In genomic region chr2:199457147-199458016, GRCh38 we compare ENCODE assay signal across 8 cellular contexts. TPM values are rescaled to one million over a fixed set of nuclear protein-coding genes. Genes with fewer than 3 reads are reported as not detected.
DNase-seq lines count a peak whose midpoint lies in the region; ATAC-seq and TF ChIP-seq lines count a peak whose summit lies in the region.

TSS of gene SATB2 (minus strand) at chr2:199457939. CDS start at chr2:199456037, 1,902 bp downstream.

- H3K36me3 ChIP-seq in cardiac muscle cell (no peaks in the 10 kb centered on the region), left ventricle myocardium inferior (no peaks in the 10 kb centered on the region)

- ATAC-seq in sciatic nerve: peak; percentile 5

- no peak within 1 kb of the TSS for H3K27ac ChIP-seq in cardiac muscle cell
- H3K27ac ChIP-seq in left ventricle myocardium inferior (replicated peaks): peak within 1 kb of the TSS; percentile 78

- H3K4me3 Mint-ChIP-seq in activated T-helper 2 cell treated with anti-CD3 and anti-CD28 coated beads, Interferon-gamma antibody, Interleukin-2, Interleukin-4, amounts not matched to agents 10 μg/mL and 5 μg/mL and 100 μg/mL, durations not matched to agents 14 hours and 24 hours and 36 hours (ENCODE audit: low read depth): peak within 1 kb of the TSS; percentile 60

- H3K4me3 ChIP-seq in cardiac muscle cell (peak within 1 kb of the TSS; percentile 71), left ventricle myocardium inferior (peak within 1 kb of the TSS; percentile 92)

- H3K9me3 ChIP-seq in cardiac muscle cell (ENCODE audit: low read depth) (no peaks in the 10 kb centered on the region), left ventricle myocardium inferior (replicated peaks) (no peaks in the 10 kb centered on the region)

- peaks cover 60% of the 10 kb centered on the region for H3K27me3 Mint-ChIP-seq in activated T-helper 2 cell treated with anti-CD3 and anti-CD28 coated beads, Interferon-gamma antibody, Interleukin-2, Interleukin-4, amounts not matched to agents 10 μg/mL and 5 μg/mL and 100 μg/mL, durations not matched to agents 14 hours and 24 hours and 36 hours (ENCODE audit: low read depth)

- H3K36me3 Mint-ChIP-seq in activated T-helper 2 cell treated with anti-CD3 and anti-CD28 coated beads, Interferon-gamma antibody, Interleukin-2, Interleukin-4, amounts not matched to agents 10 μg/mL and 5 μg/mL and 100 μg/mL, durations not matched to agents 14 hours and 24 hours and 36 hours (ENCODE audit: low read depth): no peaks in the 10 kb centered on the region

- H3K27ac Mint-ChIP-seq in activated T-helper 2 cell treated with anti-CD3 and anti-CD28 coated beads, Interferon-gamma antibody, Interleukin-2, Interleukin-4, amounts not matched to agents 10 μg/mL and 5 μg/mL and 100 μg/mL, durations not matched to agents 14 hours and 24 hours and 36 hours: no peak within 1 kb of the TSS

- H3K4me1 ChIP-seq in cardiac muscle cell (ENCODE audit: low read depth) (peaks cover 9% of the 10 kb centered on the region), left ventricle myocardium inferior (peaks cover 59% of the 10 kb centered on the region)

- intact Hi-C loops in cardiac septum (cut with DNase I): no loop called here
- intact Hi-C loops in activated T-helper 2 cell treated with anti-CD3 and anti-CD28 coated beads, Interferon-gamma antibody, Interleukin-2, Interleukin-4, amounts not matched to agents 10 μg/mL and 5 μg/mL and 100 μg/mL, durations not matched to agents 14 hours and 24 hours and 36 hours (cut with micrococcal nuclease): loop anchor here (1.0 to 2.0 kb wide), 2 partner anchors 8 to 13 kb away; no protein-coding TSS in a partner anchor
- intact Hi-C loops in left ventricle myocardium inferior (cut with micrococcal nuclease): no loop called here
- intact Hi-C loops in sciatic nerve (cut with DNase I): no loop called here

- no peaks in the 10 kb centered on the region for H3K9me3 Mint-ChIP-seq in activated T-helper 2 cell treated with anti-CD3 and anti-CD28 coated beads, Interferon-gamma antibody, Interleukin-2, Interleukin-4, amounts not matched to agents 10 μg/mL and 5 μg/mL and 100 μg/mL, durations not matched to agents 14 hours and 24 hours and 36 hours

- H3K27me3 ChIP-seq in cardiac muscle cell: peaks cover 77% of the 10 kb centered on the region
- H3K27me3 ChIP-seq in left ventricle myocardium inferior (ENCODE audit: low read depth): peaks cover 81% of the 10 kb centered on the region

- peaks cover 17% of the 10 kb centered on the region for H3K4me1 Mint-ChIP-seq in activated T-helper 2 cell treated with anti-CD3 and anti-CD28 coated beads, Interferon-gamma antibody, Interleukin-2, Interleukin-4, amounts not matched to agents 10 μg/mL and 5 μg/mL and 100 μg/mL, durations not matched to agents 14 hours and 24 hours and 36 hours (ENCODE audit: low read depth)

- TF ChIP-seq CTCF in cardiac muscle cell (IDR thresholded peaks at IDR 0.05; ENCODE audit: low read depth, low read length) (no peak), left ventricle myocardium inferior (IDR thresholded peaks at IDR 0.05; ENCODE audit: borderline replicate concordance) (no peak)

- peak; percentile 34 to 61 for DNase-seq in cardiac muscle cell (ENCODE audit: low read depth in 1 of 2, low spot score in 1 of 2)
- DNase-seq in cardiac septum (ENCODE audit: low spot score): no peak
- peak; percentile 6 for DNase-seq in NCI-H146 treated with DMSO at 0.1 percent for 48 hours (lab: John Stamatoyannopoulos, UW; ENCODE audit: unreplicated experiment)
- DNase-seq in activated T-helper 2 cell treated with anti-CD3 and anti-CD28 coated beads, Interferon-gamma antibody, Interleukin-2, Interleukin-4, amounts not matched to agents 10 μg/mL and 5 μg/mL and 100 μg/mL, durations not matched to agents 14 hours and 24 hours and 36 hours (ENCODE audit: low spot score): no peak
- DNase-seq in left ventricle myocardium inferior: no peak
- DNase-seq in sciatic nerve (ENCODE audit: low spot score): no peak
- DNase-seq in KG1 (lab: John Stamatoyannopoulos, UW): no peak
- no peak for DNase-seq in putamen (ENCODE audit: low spot score)

RNA-seq across cellular contexts. Expression of gene SATB2, which starts in this region (rescaled TPM):
- total RNA-seq in cardiac muscle cell (1.4 and 1.5 TPM in 2 replicates), cardiac septum (1.5 TPM), left ventricle myocardium inferior (1.1 TPM), sciatic nerve (8.8 TPM)
- 0.89 and 1.0 TPM in 2 replicates for polyA plus RNA-seq in cardiac muscle cell
- total RNA-seq in activated T-helper 2 cell treated with anti-CD3 and anti-CD28 coated beads, Interferon-gamma antibody, Interleukin-2, Interleukin-4, amounts not matched to agents 10 μg/mL and 5 μg/mL and 100 μg/mL, durations not matched to agents 14 hours and 24 hours and 36 hours: 0.05 TPM in 2 replicates

Comparison
In these comparisons a context has a peak if more than half of its experiments do, and no peak if none do; other contexts are left out.
1. DNase-seq: peak in cardiac muscle cell (2 of 2) and NCI-H146 treated with DMSO at 0.1 percent for 48 hours (single experiment); none in cardiac septum (single experiment), activated T-helper 2 cell treated with anti-CD3 and anti-CD28 coated beads, Interferon-gamma antibody, Interleukin-2, Interleukin-4, amounts not matched to agents 10 μg/mL and 5 μg/mL and 100 μg/mL, durations not matched to agents 14 hours and 24 hours and 36 hours (single experiment), left ventricle myocardium inferior (single experiment), sciatic nerve (single experiment), KG1 (single experiment) and putamen (single experiment).